Comparison of ENCODE assay signal across 18 cellular contexts in genomic region chr6:3871511-3871910, GRCh38. TPM values are rescaled to one million over a fixed set of nuclear protein-coding genes. Genes with fewer than 3 reads are reported as not detected.
DNase-seq lines count a peak whose midpoint lies in the region; ATAC-seq, FAIRE-seq and TF ChIP-seq lines count a peak whose summit lies in the region.
"Had no signal": no experiment of that assay in that cellular context is flagged by ENCODE, and none has a peak within 500 bp of the region (broad histone marks: within the 10 kb centered on the region; RNA-seq: fewer than 3 reads in every experiment).

No MANE protein-coding gene starts in this region.

- H3K27me3 ChIP-seq in endodermal cell (ENCODE audit: control insufficient read depth, insufficient read depth, low read length, poor library complexity, severe bottlenecking) (no peaks in the 10 kb centered on the region), HepG2 (ENCODE audit: control insufficient read depth in 1 of 2, insufficient read depth in 2 of 2, low read length in 2 of 2) (no peaks in the 10 kb centered on the region)
- H3K27me3 ChIP-seq: BLaER1 had no signal

- peak in 1 of 2 experiments; percentile 55; a peak in 2 of 4 replicates for TF ChIP-seq EP300 in HepG2 (IDR thresholded peaks at IDR 0.05; ENCODE audit: low read depth in 2 of 2, low read length in 2 of 2)
- no peak for TF ChIP-seq EP300 in HepG2 (CRISPR knock-in tag; IDR thresholded peaks at IDR 0.05; ENCODE audit: borderline replicate concordance)

- peak; percentile 13 for DNase-seq in activated CD8-positive, alpha-beta memory T cell treated with anti-CD3 and anti-CD28 coated beads, Interleukin-2, amount 50 U/mL, for 48 hours
- no peak for DNase-seq in activated CD8-positive, alpha-beta memory T cell treated with anti-CD3 and anti-CD28 coated beads, Interleukin-2, amount 50 U/mL, for 4 hours
- DNase-seq in endodermal cell (peak; percentile 9), HepG2 (ENCODE audit: low spot score) (peak; percentile 66), superior temporal gyrus (ENCODE audit: extremely low spot score) (no peak)
- DNase-seq in stimulated activated CD8-positive, alpha-beta memory T cell treated with anti-CD3 and anti-CD28 coated beads, Interleukin-4, amount 100 ng/mL, for 48 hours, result peak; percentile 8
- no peak for DNase-seq in stimulated activated CD4-positive, alpha-beta T cell treated with anti-CD3 and anti-CD28 coated beads, Interleukin-15, amount 100 ng/mL, for 24 hours
- DNase-seq: CD4-positive, alpha-beta memory T cell; DMS153; DMS79 treated with DMSO at 0.1 percent for 48 hours; GF-D8; H9 had no signal

- in situ Hi-C loops in HepG2 (cut with HindIII; ENCODE audit: extremely low pct_ligation_motif_present, low pct_unique_long_range_greater_than_20kb), result no loop called here

- WGBS in endodermal cell (ENCODE audit: insufficient coverage in 1 of 2, insufficient read length in 1 of 2), 2 experiments, result 91% methylated on average over 4 of the region's 4 CpGs; no CpG with 5 or more reads in 1 of the 2 experiments
- 41% methylated on average over 4 of the region's 4 CpGs for WGBS in HepG2 (ENCODE audit: low lambda C conversion rate)

- peak; percentile 66 for FAIRE-seq in HepG2 (lab: Jason Lieb, UNC)
- FAIRE-seq: GM12878, H1 had no signal

- no TSS peak for BruUV-seq in HepG2 (replicated peaks; lab: Mats Ljungman, UMichigan)

- H3K79me2 ChIP-seq in HepG2 (ENCODE audit: insufficient read depth, low read length), result no peaks in the 10 kb centered on the region

- H3K27ac ChIP-seq in endodermal cell (ENCODE audit: low read depth, low read length) (no peak overlapping the region), HepG2 (ENCODE audit: extremely low read length, insufficient read depth, low read length) (peak overlapping the region; percentile 79)
- H3K27ac ChIP-seq: 22Rv1, BLaER1 had no signal

- H3K4me1 ChIP-seq in endodermal cell (ENCODE audit: control insufficient read depth, insufficient read depth, low read length) (no peaks in the 10 kb centered on the region), HepG2 (ENCODE audit: insufficient read depth, low read length) (peaks cover 68% of the 10 kb centered on the region)
- H3K4me1 ChIP-seq: BLaER1 had no signal

- TF ChIP-seq CTCF in endodermal cell (conservative IDR thresholded peaks at IDR 0.05), result no peak
- no peak for TF ChIP-seq CTCF in HepG2 (CRISPR knock-in tag; IDR thresholded peaks at IDR 0.05)

- H3K4me3 ChIP-seq in endodermal cell (ENCODE audit: low read length), result no peak overlapping the region
- H3K4me3 ChIP-seq in HepG2 (replicated peaks in 1 of 3; ENCODE audit: insufficient read depth in 1 of 3, low read depth in 2 of 3, low read length in 3 of 3), result no peak overlapping the region
- H3K4me3 ChIP-seq: BLaER1, GM12878 had no signal

- no peaks in the 10 kb centered on the region for H3K36me3 Mint-ChIP-seq in endodermal cell (ENCODE audit: low read depth)
- H3K36me3 Mint-ChIP-seq: CD14-positive monocyte; CD4-positive, alpha-beta memory T cell had no signal

- H3K9me3 ChIP-seq in endodermal cell (ENCODE audit: control insufficient read depth, low read length) (no peaks in the 10 kb centered on the region), HepG2 (ENCODE audit: low read length) (no peaks in the 10 kb centered on the region)
- H3K9me3 ChIP-seq: BLaER1 had no signal

- no peaks in the 10 kb centered on the region for H3K4me1 Mint-ChIP-seq in endodermal cell
- H3K4me1 Mint-ChIP-seq: CD14-positive monocyte had no signal

- H3K9ac ChIP-seq in endodermal cell (ENCODE audit: extremely low read depth, low read length, poor library complexity, severe bottlenecking), result no peak overlapping the region
- no peak overlapping the region for H3K9ac ChIP-seq in HepG2 (ENCODE audit: insufficient read depth, low read depth, low read length)
- H3K9ac ChIP-seq: BLaER1 had no signal

- no peak overlapping the region for H3K4me3 Mint-ChIP-seq in endodermal cell
- H3K4me3 Mint-ChIP-seq: CD14-positive monocyte; CD4-positive, alpha-beta memory T cell; H9 had no signal

- no peaks in the 10 kb centered on the region for H3K9me3 Mint-ChIP-seq in endodermal cell
- H3K9me3 Mint-ChIP-seq: CD4-positive, alpha-beta memory T cell; H9 had no signal

- TF ChIP-seq POLR2A in HepG2 (IDR thresholded peaks at IDR 0.05; ENCODE audit: insufficient read depth in 1 of 2, low read depth in 2 of 2, low read length in 2 of 2), result 0 out of 4 replicates have a peak, but pooled peaks of 1 of the 2 experiments have one; percentile 11

- no peak overlapping the region for H2AFZ ChIP-seq in HepG2 (ENCODE audit: low read length)

- CTCF ChIA-PET in HepG2 (lab: Yijun Ruan, JAX; ENCODE audit: low intra/inter-chr PET ratio, low total read pairs), result no interaction called here

- no peak for TF ChIP-seq RAD21 in HepG2 (CRISPR knock-in tag; IDR thresholded peaks at IDR 0.05)

- no peaks in the 10 kb centered on the region for H4K20me1 ChIP-seq in HepG2 (ENCODE audit: insufficient read depth, low read length)
- H4K20me1 ChIP-seq: BLaER1 had no signal

- H3K27me3 Mint-ChIP-seq in endodermal cell (ENCODE audit: insufficient read depth), result no peaks in the 10 kb centered on the region

- H3K36me3 ChIP-seq in endodermal cell (ENCODE audit: control insufficient read depth, insufficient read depth, low read length) (no peaks in the 10 kb centered on the region), HepG2 (replicated peaks in 1 of 2; ENCODE audit: control insufficient read depth in 1 of 2, insufficient read depth in 2 of 2, low read length in 2 of 2) (no peaks in the 10 kb centered on the region)
- H3K36me3 ChIP-seq: BLaER1 had no signal

- H3K4me2 ChIP-seq in HepG2 (ENCODE audit: low read depth, low read length), result peak overlapping the region; percentile 1; the same call in 1 of the 2 replicates
- H3K4me2 ChIP-seq: BLaER1 had no signal

- intact Hi-C loops in HepG2 (cut with micrococcal nuclease; ENCODE audit: unreplicated experiment), result loop anchor here (5.0 kb wide), 1 partner anchor 34 kb away; no protein-coding TSS in a partner anchor

- peak; percentile 47 for ATAC-seq in HepG2
- no peak for ATAC-seq in GM19328 (IDR thresholded peaks at IDR 0.05; ENCODE audit: unreplicated experiment)
- ATAC-seq: GM12878 had no signal

- H3K27ac Mint-ChIP-seq in endodermal cell, result no peak overlapping the region
- H3K27ac Mint-ChIP-seq: CD14-positive monocyte, H9 had no signal

- POLR2A ChIA-PET in HepG2 (lab: Yijun Ruan, JAX), result interaction anchor here (0.8 to 2.9 kb wide), 9 partner anchors 9 to 122 kb away, joined by 3 to 21 read pairs (median 4); no protein-coding TSS in a partner anchor

TF ChIP-seq in HepG2, 621 proteins besides CTCF, POLR2A, EP300 and RAD21 (continues in another document):
- TF ChIP-seq SIN3B (IDR thresholded peaks at IDR 0.05; ENCODE audit: low read length), result no peak
- no peak for TF ChIP-seq JUNB (CRISPR knock-in tag; IDR thresholded peaks at IDR 0.05; ENCODE audit: borderline replicate concordance)
- TF ChIP-seq CEBPB (IDR thresholded peaks at IDR 0.05; ENCODE audit: borderline replicate concordance, low read depth, low read length), result peak; percentile 34; the same call in 1 of the 2 replicates
- TF ChIP-seq ZBTB20 (CRISPR knock-in tag; IDR thresholded peaks at IDR 0.05; ENCODE audit: borderline replicate concordance, low read depth), result 0 out of 2 replicates have a peak, but pooled peaks have one; percentile 24

RNA-seq across cellular contexts. Expression of gene FAM50B, which starts 22.3 kb away (rescaled TPM):
- total RNA-seq in endodermal cell, result 1 to 10 TPM; 2.8 to 3.7 TPM
- 0.57 TPM for polyA plus RNA-seq in endodermal cell (2013, experiment 1 of 2)
- 0.50 TPM for polyA plus RNA-seq in endodermal cell (2013, experiment 2 of 2)
- not detected in 2 replicates for total RNA-seq in HepG2 (2016; rRNA removed; fragmentation: Illumina TruSeq; extraction: Trizol)
- total RNA-seq in HepG2 (2016; cell fraction: cytosol; rRNA removed; fragmentation: Illumina TruSeq; extraction: Trizol; ENCODE audit: low read depth), result not detected in 2 replicates
- total RNA-seq in HepG2 (2016; cell fraction: insoluble cytoplasmic fraction; rRNA removed; fragmentation: Illumina TruSeq; extraction: Trizol), result not detected in 2 replicates
- total RNA-seq in HepG2 (2016; cell fraction: membrane; rRNA removed; fragmentation: Illumina TruSeq; extraction: Trizol), result not detected in 2 replicates
- not detected in 2 replicates for total RNA-seq in HepG2 (2016; cell fraction: nucleus; rRNA removed; fragmentation: Illumina TruSeq; extraction: Trizol)
- 0.05 TPM in 1 of 2 replicates, not detected in the other for polyA plus RNA-seq in HepG2 (2011; rRNA removed)
- polyA plus RNA-seq in HepG2 (2011; cell fraction: cytosol; rRNA removed), result not detected in 2 replicates
- polyA plus RNA-seq in HepG2 (2011; cell fraction: nucleus; rRNA removed), result 0.07 TPM in 1 of 2 replicates, not detected in the other
- polyA plus RNA-seq in HepG2 (2012), result not detected in 2 replicates
- not detected in 2 replicates for polyA plus RNA-seq in HepG2 (2016; cell fraction: cytosol; fragmentation: Illumina TruSeq; extraction: Trizol; ENCODE audit: low read depth)
- polyA plus RNA-seq in HepG2 (2016; cell fraction: insoluble cytoplasmic fraction; fragmentation: Illumina TruSeq; extraction: Trizol; ENCODE audit: low read depth), result not detected in 2 replicates
- polyA plus RNA-seq in HepG2 (2016; cell fraction: membrane; fragmentation: Illumina TruSeq; extraction: Trizol; ENCODE audit: low read depth), result not detected in 2 replicates
- polyA plus RNA-seq in HepG2 (2016; cell fraction: nucleus; fragmentation: Illumina TruSeq; extraction: Trizol; ENCODE audit: insufficient read depth, low read depth), result not detected in 2 replicates
- 2.4 TPM in 1 of 2 replicates, not detected in the other for polyA minus RNA-seq in HepG2 (2011; rRNA and poly(A)+ RNA removed; ENCODE audit: low replicate concordance)
- polyA minus RNA-seq in HepG2 (2011; cell fraction: cytosol; rRNA and poly(A)+ RNA removed), result not detected in 2 replicates
- polyA minus RNA-seq in HepG2 (2011; cell fraction: nucleus; rRNA and poly(A)+ RNA removed), result not detected in 2 replicates

Comparison
In these comparisons a context has a peak if more than half of its experiments do, and no peak if none do; other contexts are left out.
1. DNase-seq: peak in activated CD8-positive, alpha-beta memory T cell treated with anti-CD3 and anti-CD28 coated beads, Interleukin-2, amount 50 U/mL, for 48 hours (single experiment), endodermal cell (single experiment), HepG2 (single experiment) and stimulated activated CD8-positive, alpha-beta memory T cell treated with anti-CD3 and anti-CD28 coated beads, Interleukin-4, amount 100 ng/mL, for 48 hours (single experiment); none in activated CD8-positive, alpha-beta memory T cell treated with anti-CD3 and anti-CD28 coated beads, Interleukin-2, amount 50 U/mL, for 4 hours (single experiment), stimulated activated CD4-positive, alpha-beta T cell treated with anti-CD3 and anti-CD28 coated beads, Interleukin-15, amount 100 ng/mL, for 24 hours (single experiment) and superior temporal gyrus (single experiment).